Comparison of ENCODE assay signal across 22 cellular contexts in genomic region chr2:102391530-102391929, GRCh38. TPM values are rescaled to one million over a fixed set of nuclear protein-coding genes. Genes with fewer than 3 reads are reported as not detected.
DNase-seq lines count a peak whose midpoint lies in the region; ATAC-seq and FAIRE-seq lines count a peak whose summit lies in the region.
"Had no signal": no experiment of that assay in that cellular context is flagged by ENCODE, and none has a peak within 500 bp of the region (broad histone marks: within the 10 kb centered on the region; RNA-seq: fewer than 3 reads in every experiment).

No MANE protein-coding gene starts in this region.

- H3K4me1 Mint-ChIP-seq in activated T-cell treated with anti-CD3 and anti-CD28 coated beads, Interleukin-2, amount 50 U/mL, for 24 hours (ENCODE audit: low read depth), result peaks cover 35% of the 10 kb centered on the region
- peaks cover 50% of the 10 kb centered on the region for H3K4me1 Mint-ChIP-seq in activated T-helper 1 cell treated with anti-CD3 and anti-CD28 coated beads, Interleukin-12 subunit alpha, Interleukin-12 subunit beta, Interleukin-2, Interleukin-4 antibody, amounts not matched to agents 30 ng/mL and 10 ng/mL and 1 ng/mL, durations not matched to agents 14 hours and 24 hours and 36 hours (ENCODE audit: low read depth)
- H3K4me1 Mint-ChIP-seq in naive thymus-derived CD8-positive, alpha-beta T cell, result peaks cover 8 to 15% (median 11%) of the 10 kb centered on the region in 4 donors
- H3K4me1 Mint-ChIP-seq: mesothelial cell of epicardium had no signal

- peaks cover 64% of the 10 kb centered on the region for H3K36me3 Mint-ChIP-seq in activated T-cell treated with anti-CD3 and anti-CD28 coated beads, Interleukin-2, amount 50 U/mL, for 24 hours (ENCODE audit: low read depth)
- peaks cover 59% of the 10 kb centered on the region for H3K36me3 Mint-ChIP-seq in activated T-helper 1 cell treated with anti-CD3 and anti-CD28 coated beads, Interleukin-12 subunit alpha, Interleukin-12 subunit beta, Interleukin-2, Interleukin-4 antibody, amounts not matched to agents 30 ng/mL and 10 ng/mL and 1 ng/mL, durations not matched to agents 14 hours and 24 hours and 36 hours (ENCODE audit: low read depth)
- peaks cover 0 to 2% (median 0%) of the 10 kb centered on the region in 3 donors for H3K36me3 Mint-ChIP-seq in naive thymus-derived CD8-positive, alpha-beta T cell
- H3K36me3 Mint-ChIP-seq: mesothelial cell of epicardium had no signal

- H3K27me3 Mint-ChIP-seq in activated T-cell treated with anti-CD3 and anti-CD28 coated beads, Interleukin-2, amount 50 U/mL, for 24 hours, result no peaks in the 10 kb centered on the region
- no peaks in the 10 kb centered on the region for H3K27me3 Mint-ChIP-seq in activated T-helper 1 cell treated with anti-CD3 and anti-CD28 coated beads, Interleukin-12 subunit alpha, Interleukin-12 subunit beta, Interleukin-2, Interleukin-4 antibody, amounts not matched to agents 30 ng/mL and 10 ng/mL and 1 ng/mL, durations not matched to agents 14 hours and 24 hours and 36 hours (ENCODE audit: insufficient read depth)
- H3K27me3 Mint-ChIP-seq in naive thymus-derived CD8-positive, alpha-beta T cell, result no peaks in the 10 kb centered on the region
- H3K27me3 Mint-ChIP-seq: activated CD4-positive, alpha-beta memory T cell treated with anti-CD3 and anti-CD28 coated beads, Interleukin-2, amount 10 ng/mL, durations not matched to agents 7 days and 5 days; IgD-negative memory B cell had no signal

- no peak overlapping the region for H3K27ac Mint-ChIP-seq in activated T-cell treated with anti-CD3 and anti-CD28 coated beads, Interleukin-2, amount 50 U/mL, for 24 hours
- peak overlapping the region; percentile 57 for H3K27ac Mint-ChIP-seq in activated T-helper 1 cell treated with anti-CD3 and anti-CD28 coated beads, Interleukin-12 subunit alpha, Interleukin-12 subunit beta, Interleukin-2, Interleukin-4 antibody, amounts not matched to agents 30 ng/mL and 10 ng/mL and 1 ng/mL, durations not matched to agents 14 hours and 24 hours and 36 hours
- no peak overlapping the region for H3K27ac Mint-ChIP-seq in naive thymus-derived CD8-positive, alpha-beta T cell
- H3K27ac Mint-ChIP-seq: activated CD4-positive, alpha-beta memory T cell treated with anti-CD3 and anti-CD28 coated beads, Interleukin-2, amount 10 ng/mL, durations not matched to agents 7 days and 5 days; IgD-negative memory B cell; mesothelial cell of epicardium had no signal

- H3K9me3 Mint-ChIP-seq in activated T-cell treated with anti-CD3 and anti-CD28 coated beads, Interleukin-2, amount 50 U/mL, for 24 hours, result no peaks in the 10 kb centered on the region
- no peaks in the 10 kb centered on the region for H3K9me3 Mint-ChIP-seq in activated T-helper 1 cell treated with anti-CD3 and anti-CD28 coated beads, Interleukin-12 subunit alpha, Interleukin-12 subunit beta, Interleukin-2, Interleukin-4 antibody, amounts not matched to agents 30 ng/mL and 10 ng/mL and 1 ng/mL, durations not matched to agents 14 hours and 24 hours and 36 hours
- no peaks in the 10 kb centered on the region for H3K9me3 Mint-ChIP-seq in naive thymus-derived CD8-positive, alpha-beta T cell
- H3K9me3 Mint-ChIP-seq: activated CD4-positive, alpha-beta memory T cell treated with anti-CD3 and anti-CD28 coated beads, Interleukin-2, amount 10 ng/mL, durations not matched to agents 7 days and 5 days; CD8-positive, alpha-beta memory T cell; IgD-negative memory B cell; mesothelial cell of epicardium had no signal

- ATAC-seq in naive thymus-derived CD8-positive, alpha-beta T cell, result peak; percentile 11 to 33
- no peak for ATAC-seq in GM18858 (IDR thresholded peaks at IDR 0.05; ENCODE audit: unreplicated experiment)
- no peak for ATAC-seq in HG02870 (IDR thresholded peaks at IDR 0.05; ENCODE audit: unreplicated experiment)
- ATAC-seq: left cardiac atrium had no signal

- intact Hi-C loops in activated T-helper 1 cell treated with anti-CD3 and anti-CD28 coated beads, Interleukin-12 subunit alpha, Interleukin-12 subunit beta, Interleukin-2, Interleukin-4 antibody, amounts not matched to agents 30 ng/mL and 10 ng/mL and 1 ng/mL, durations not matched to agents 14 hours and 24 hours and 36 hours (cut with micrococcal nuclease), result loop anchor here (2.0 kb wide), 1 partner anchor 45 kb away; no protein-coding TSS in a partner anchor

- H3K4me3 Mint-ChIP-seq in activated T-cell treated with anti-CD3 and anti-CD28 coated beads, Interleukin-2, amount 50 U/mL, for 24 hours, result no peak overlapping the region
- H3K4me3 Mint-ChIP-seq in activated T-helper 1 cell treated with anti-CD3 and anti-CD28 coated beads, Interleukin-12 subunit alpha, Interleukin-12 subunit beta, Interleukin-2, Interleukin-4 antibody, amounts not matched to agents 30 ng/mL and 10 ng/mL and 1 ng/mL, durations not matched to agents 14 hours and 24 hours and 36 hours, result no peak overlapping the region
- H3K4me3 Mint-ChIP-seq in naive thymus-derived CD8-positive, alpha-beta T cell, result no peak overlapping the region
- H3K4me3 Mint-ChIP-seq: activated CD4-positive, alpha-beta memory T cell treated with anti-CD3 and anti-CD28 coated beads, Interleukin-2, amount 10 ng/mL, durations not matched to agents 7 days and 5 days; IgD-negative memory B cell; mesothelial cell of epicardium had no signal

- FAIRE-seq in GM18507 (lab: Jason Lieb, UNC) (peak; percentile 71), frontal cortex (lab: Jason Lieb, UNC) (no peak)
- FAIRE-seq: H1 had no signal

- POLR2A ChIA-PET in naive thymus-derived CD8-positive, alpha-beta T cell (lab: Charles Lee), result no interaction called here

- DNase-seq in activated T-cell treated with anti-CD3 and anti-CD28 coated beads for 24 hours (ENCODE audit: low read depth) (peak; percentile 48), GM18507 (ENCODE audit: extremely low spot score, insufficient read length, low read depth) (no peak), frontal cortex (ENCODE audit: low spot score in 2 of 2) (no peak)
- DNase-seq in activated T-cell treated with anti-CD3 and anti-CD28 coated beads, Interleukin-2, amount 50 U/mL, for 24 hours, result no peak
- no peak for DNase-seq in activated T-helper 1 cell treated with anti-CD3 and anti-CD28 coated beads, Interleukin-12 subunit alpha, Interleukin-12 subunit beta, Interleukin-2, Interleukin-4 antibody, amounts not matched to agents 30 ng/mL and 10 ng/mL and 1 ng/mL, durations not matched to agents 14 hours and 24 hours and 36 hours (ENCODE audit: low spot score)
- peak in 3 of 10 donors; percentile 31 to 42 (median 34) for DNase-seq in naive thymus-derived CD8-positive, alpha-beta T cell
- DNase-seq: activated CD4-positive, alpha-beta memory T cell treated with anti-CD3 and anti-CD28 coated beads, Interleukin-2, amount 10 ng/mL, durations not matched to agents 7 days and 5 days; activated effector memory CD4-positive, alpha-beta T cell treated with anti-CD3 and anti-CD28 coated beads, Interleukin-2, amount 50 U/mL, for 16 hours; DMS79; foreskin melanocyte; left cardiac atrium; NCI-H2081 treated with DMSO at 0.1 percent for 48 hours; NCI-H524; spleen; SW 1271 had no signal

RNA-seq across cellular contexts. Expression of gene IL18RAP, which starts 31.4 kb away (rescaled TPM):
- 37.1 and 38.4 TPM in 2 replicates for total RNA-seq in activated T-helper 1 cell treated with anti-CD3 and anti-CD28 coated beads, Interleukin-12 subunit alpha, Interleukin-12 subunit beta, Interleukin-2, Interleukin-4 antibody, amounts not matched to agents 30 ng/mL and 10 ng/mL and 1 ng/mL, durations not matched to agents 14 hours and 24 hours and 36 hours
- total RNA-seq in naive thymus-derived CD8-positive, alpha-beta T cell, result 1 to 10 TPM; 1.2 to 1.8 TPM
- 1 to 10 TPM in 1 of 3 donors, under 1 TPM in 1, not detected in 1; 0.14 to 2.1 TPM for polyA plus RNA-seq in naive thymus-derived CD8-positive, alpha-beta T cell
- total RNA-seq in frontal cortex, result 0.41 TPM
- total RNA-seq: A673, H1, mesothelial cell of epicardium had no signal
- polyA plus RNA-seq: H1 had no signal

RNA-seq across cellular contexts. Expression of gene IL18R1, which starts 35.9 kb away (rescaled TPM):
- total RNA-seq in activated T-helper 1 cell treated with anti-CD3 and anti-CD28 coated beads, Interleukin-12 subunit alpha, Interleukin-12 subunit beta, Interleukin-2, Interleukin-4 antibody, amounts not matched to agents 30 ng/mL and 10 ng/mL and 1 ng/mL, durations not matched to agents 14 hours and 24 hours and 36 hours, result 57.8 and 61.3 TPM in 2 replicates
- 1 to 10 TPM in 1 of 2 experiments, under 1 TPM in 1; 0.39 to 1.9 TPM for total RNA-seq in naive thymus-derived CD8-positive, alpha-beta T cell
- polyA plus RNA-seq in naive thymus-derived CD8-positive, alpha-beta T cell, result 1 to 10 TPM; 1.4 to 6.9 (median 2.0) TPM
- 0.41 TPM for total RNA-seq in frontal cortex
- total RNA-seq: A673 had no signal
- polyA plus RNA-seq: H1 had no signal

Comparison
In these comparisons a context has a peak if more than half of its experiments do, and no peak if none do; other contexts are left out.
1. ATAC-seq: peak in naive thymus-derived CD8-positive, alpha-beta T cell (2 of 2); none in GM18858 (single experiment) and HG02870 (single experiment).
2. RNA of gene IL18RAP, which starts 31.4 kb away (total RNA-seq): 37.1 to 38.4 TPM in activated T-helper 1 cell treated with anti-CD3 and anti-CD28 coated beads, Interleukin-12 subunit alpha, Interleukin-12 subunit beta, Interleukin-2, Interleukin-4 antibody, amounts not matched to agents 30 ng/mL and 10 ng/mL and 1 ng/mL, durations not matched to agents 14 hours and 24 hours and 36 hours; 1.2 to 1.8 TPM in naive thymus-derived CD8-positive, alpha-beta T cell and 0.41 TPM in frontal cortex (single experiment); every median in the first group is over 10 times any median in the second.
3. RNA of gene IL18R1, which starts 35.9 kb away (total RNA-seq): 57.8 to 61.3 TPM in activated T-helper 1 cell treated with anti-CD3 and anti-CD28 coated beads, Interleukin-12 subunit alpha, Interleukin-12 subunit beta, Interleukin-2, Interleukin-4 antibody, amounts not matched to agents 30 ng/mL and 10 ng/mL and 1 ng/mL, durations not matched to agents 14 hours and 24 hours and 36 hours; 0.39 to 1.9 TPM in naive thymus-derived CD8-positive, alpha-beta T cell and 0.41 TPM in frontal cortex (single experiment); every median in the first group is over 10 times any median in the second.